In the genomic region with DNA sequence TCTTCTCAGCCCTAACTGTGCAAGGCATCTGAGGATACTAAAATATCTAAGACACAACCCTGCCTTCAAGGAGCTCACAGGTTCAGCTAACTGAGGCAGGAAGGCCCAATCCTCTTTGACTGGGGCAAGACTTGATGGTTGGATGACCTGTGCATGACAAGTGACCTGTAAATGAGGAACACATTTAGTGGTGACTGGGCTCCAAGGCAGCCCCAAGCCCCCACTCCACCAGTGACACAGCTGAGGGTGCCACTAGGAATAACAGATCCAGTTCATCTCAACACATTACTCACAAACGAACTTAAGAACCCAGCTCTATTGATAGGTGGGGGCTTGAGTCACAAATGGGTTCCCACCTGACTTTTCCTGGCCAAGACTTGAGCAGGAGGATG, we compare ENCODE assay signal across 1 cellular context.
TF ChIP-seq lines count a peak whose summit lies in the region.

No MANE protein-coding gene starts in this region.

TF ChIP-seq in IMR-90, 13 proteins besides CTCF, POLR2A, EP300 and RAD21:
- TF ChIP-seq, protein P1, sequence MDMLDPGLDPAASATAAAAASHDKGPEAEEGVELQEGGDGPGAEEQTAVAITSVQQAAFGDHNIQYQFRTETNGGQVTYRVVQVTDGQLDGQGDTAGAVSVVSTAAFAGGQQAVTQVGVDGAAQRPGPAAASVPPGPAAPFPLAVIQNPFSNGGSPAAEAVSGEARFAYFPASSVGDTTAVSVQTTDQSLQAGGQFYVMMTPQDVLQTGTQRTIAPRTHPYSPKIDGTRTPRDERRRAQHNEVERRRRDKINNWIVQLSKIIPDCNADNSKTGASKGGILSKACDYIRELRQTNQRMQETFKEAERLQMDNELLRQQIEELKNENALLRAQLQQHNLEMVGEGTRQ (IDR thresholded peaks at IDR 0.05; ENCODE audit: low read depth, low read length) = no peak
TF ChIP-seq in IMR-90: peak in this region for 0.
